29 cellular contexts compared by ENCODE assay signal in the genomic region with DNA sequence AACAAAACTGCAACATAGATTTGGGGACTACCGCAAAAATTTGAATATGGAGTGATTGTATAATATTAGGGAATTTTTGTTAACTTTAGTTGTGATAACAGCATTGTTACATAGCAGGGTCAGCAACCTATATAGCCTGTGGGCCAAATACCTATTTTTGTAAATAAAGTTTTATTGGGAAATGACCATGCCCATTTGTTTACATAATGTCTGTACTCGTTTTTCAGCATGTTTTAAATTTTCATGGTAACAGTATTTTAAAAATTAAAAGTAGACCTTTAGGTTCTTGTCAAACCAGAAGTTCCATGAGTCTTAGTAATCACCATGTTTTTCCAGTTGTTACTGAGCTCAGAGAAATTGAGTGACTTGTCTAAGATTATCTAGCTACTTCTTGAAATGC.
"Had no signal": no experiment of that assay in that cellular context is flagged by ENCODE, and none has a peak within 500 bp of the region (broad histone marks: within the 10 kb centered on the region; RNA-seq: fewer than 3 reads in every experiment).

No MANE protein-coding gene starts in this region.

- H3K27ac Mint-ChIP-seq: natural killer cell treated with Interleukin-12 subunit alpha and Interleukin-12 subunit beta and Interleukin-15 and Interleukin-18, amount 100 ng/mL, for 72 hours; nephron progenitor cell; stimulated activated memory B cell treated with anti-CD40 and anti-IgM and Interleukin-4, amounts not matched to agents 10 μg/mL and 1 μg/mL and 100 μg/mL, for 72 hours had no signal

- H3K9me3 ChIP-seq: neutrophil, pancreas, prostate gland, right atrium auricular region, right lobe of liver, sigmoid colon, suprapubic skin, testis, tibial artery, transverse colon, upper lobe of right lung, uterus had no signal

- H3K27me3 ChIP-seq: neutrophil, pancreas, right atrium auricular region, right lobe of liver, sigmoid colon, suprapubic skin, testis, tibial artery, transverse colon, upper lobe of right lung, uterus had no signal

- H3K36me3 ChIP-seq: neutrophil, pancreas, prostate gland, right lobe of liver, uterus had no signal

- H3K36me3 Mint-ChIP-seq: natural killer cell treated with Interleukin-12 subunit alpha and Interleukin-12 subunit beta and Interleukin-15 and Interleukin-18, amount 100 ng/mL, for 72 hours had no signal

- H3K27ac ChIP-seq: neutrophil, pancreas, prostate gland, right atrium auricular region, right lobe of liver, sigmoid colon, suprapubic skin, testis, transverse colon, upper lobe of right lung, uterus had no signal

- H3K4me3 ChIP-seq: pancreas, prostate gland, right atrium auricular region, right lobe of liver, sigmoid colon, suprapubic skin, testis, tibial artery, transverse colon, upper lobe of right lung, uterus had no signal

- DNase-seq: naive B cell; naive thymus-derived CD8-positive, alpha-beta T cell; nephron progenitor cell; nucleus accumbens; pancreas; retina; right lobe of liver; sigmoid colon; small intestine; stimulated activated CD4-positive, alpha-beta T cell treated with anti-CD3 and anti-CD28 coated beads, Interleukin-1b, Interleukin-23, amount 100 ng/mL, for 48 hours; stimulated activated CD4-positive, alpha-beta T cell treated with anti-CD3 and anti-CD28 coated beads, Interleukin-4, amount 100 ng/mL, for 1 hour; stimulated activated CD4-positive, alpha-beta T cell treated with anti-CD3 and anti-CD28 coated beads, Interleukin-4, amount 100 ng/mL, for 4 hours; stimulated activated CD8-positive, alpha-beta memory T cell treated with anti-CD3 and anti-CD28 coated beads, Interleukin-4, amount 100 ng/mL, for 48 hours; stimulated activated naive CD4-positive, alpha-beta T cell; stimulated activated naive CD8-positive, alpha-beta T cell treated with anti-CD3 and anti-CD28 coated beads, Interleukin-15, amount 100 ng/mL, for 72 hours; stimulated activated naive CD8-positive, alpha-beta T cell treated with anti-CD3 and anti-CD28 coated beads, Interleukin-15, Interleukin-2, amounts not matched to agents 100 U/mL and 50 U/mL, for 24 hours; substantia nigra; testis; tibial artery; transverse colon; upper lobe of right lung; uterus had no signal

- H3K9me3 Mint-ChIP-seq: naive B cell; naive thymus-derived CD8-positive, alpha-beta T cell; natural killer cell treated with Interleukin-12 subunit alpha and Interleukin-12 subunit beta and Interleukin-15 and Interleukin-18, amount 100 ng/mL, for 72 hours; neural crest cell; stimulated activated memory B cell treated with anti-CD40 and anti-IgM and Interleukin-4, amounts not matched to agents 10 μg/mL and 1 μg/mL and 100 μg/mL, for 72 hours; stimulated activated naive CD8-positive, alpha-beta T cell treated with anti-CD3 and anti-CD28 coated beads, Interleukin-15, amount 100 ng/mL, for 72 hours had no signal

- H3K4me3 Mint-ChIP-seq: naive B cell; naive thymus-derived CD8-positive, alpha-beta T cell; natural killer cell treated with Interleukin-12 subunit alpha and Interleukin-12 subunit beta and Interleukin-15 and Interleukin-18, amount 100 ng/mL, for 72 hours; nephron progenitor cell; neural crest cell; stimulated activated memory B cell treated with anti-CD40 and anti-IgM and Interleukin-4, amounts not matched to agents 10 μg/mL and 1 μg/mL and 100 μg/mL, for 72 hours; stimulated activated naive CD8-positive, alpha-beta T cell treated with anti-CD3 and anti-CD28 coated beads, Interleukin-15, amount 100 ng/mL, for 72 hours had no signal

- FAIRE-seq: pancreas, small intestine had no signal

- H3K27me3 Mint-ChIP-seq: naive B cell; naive thymus-derived CD8-positive, alpha-beta T cell; natural killer cell treated with Interleukin-12 subunit alpha and Interleukin-12 subunit beta and Interleukin-15 and Interleukin-18, amount 100 ng/mL, for 72 hours; stimulated activated memory B cell treated with anti-CD40 and anti-IgM and Interleukin-4, amounts not matched to agents 10 μg/mL and 1 μg/mL and 100 μg/mL, for 72 hours; stimulated activated naive CD8-positive, alpha-beta T cell treated with anti-CD3 and anti-CD28 coated beads, Interleukin-15, amount 100 ng/mL, for 72 hours had no signal

- H3K4me1 ChIP-seq: prostate gland, uterus had no signal

- ATAC-seq: naive thymus-derived CD8-positive, alpha-beta T cell; natural killer cell treated with Interleukin-12 subunit alpha and Interleukin-12 subunit beta and Interleukin-15 and Interleukin-18, amount 100 ng/mL, for 72 hours; pancreas; right lobe of liver; stimulated activated memory B cell treated with anti-CD40 and anti-IgM and Interleukin-4, amounts not matched to agents 10 μg/mL and 1 μg/mL and 100 μg/mL, for 72 hours; stimulated activated naive CD8-positive, alpha-beta T cell treated with anti-CD3 and anti-CD28 coated beads, Interleukin-15, amount 100 ng/mL, for 72 hours; stimulated activated naive CD8-positive, alpha-beta T cell treated with anti-CD3 and anti-CD28 coated beads, Interleukin-15, Interleukin-2, amounts not matched to agents 100 U/mL and 50 U/mL, for 24 hours; upper lobe of right lung had no signal
